In genomic region chr2:45236268-45236667, GRCh38 we compare ENCODE assay signal across 11 cellular contexts.
DNase-seq lines count a peak whose midpoint lies in the region; ATAC-seq and TF ChIP-seq lines count a peak whose summit lies in the region.
"Had no signal": no experiment of that assay in that cellular context is flagged by ENCODE, and none has a peak within 500 bp of the region (broad histone marks: within the 10 kb centered on the region; RNA-seq: fewer than 3 reads in every experiment).

No MANE protein-coding gene starts in this region.

- TF ChIP-seq CTCF in HEK293 (tag by site-specific recombination; IDR thresholded peaks at IDR 0.05) (no peak), PC-3 (conservative IDR thresholded peaks at IDR 0.05; ENCODE audit: low read depth, low read length) (no peak)

- H4K20me1 ChIP-seq in PC-3 (ENCODE audit: low read length) = no peaks in the 10 kb centered on the region

- intact Hi-C loops in PC-3 (cut with micrococcal nuclease) = loop anchor here (5.0 to 10.0 kb wide), 2 partner anchors 96 to 119 kb away; no protein-coding TSS in a partner anchor

- POLR2A ChIA-PET in HEK293 (lab: Yijun Ruan, JAX) = no interaction called here
- POLR2A ChIA-PET in PC-3 (lab: Charles Lee; ENCODE audit: unreplicated experiment) = no interaction called here

- no peak overlapping the region for H2AFZ ChIP-seq in PC-3 (ENCODE audit: low read length)

- H3K4me1 ChIP-seq in HEK293 (ENCODE audit: control insufficient read depth, insufficient read depth, low read length) (peaks cover 8% of the 10 kb centered on the region), PC-3 (ENCODE audit: insufficient read depth, low read length) (peaks cover 37% of the 10 kb centered on the region), skeletal muscle satellite cell (ENCODE audit: control insufficient read depth, insufficient read depth, low read length) (peaks cover 56% of the 10 kb centered on the region), HAP-1 (no peaks in the 10 kb centered on the region)
- H3K4me1 ChIP-seq: BE2C had no signal

- no peak overlapping the region for H3K27ac ChIP-seq in HEK293 (ENCODE audit: extremely low read depth, low read depth, low read length)
- H3K27ac ChIP-seq in PC-3 (ENCODE audit: low read length) = peak overlapping the region; percentile 95; the same call in 1 of the 2 replicates

- no TSS peak for BruUV-seq in PC-3 (replicated peaks; lab: Mats Ljungman, UMichigan)

- H3K9me3 ChIP-seq in HEK293 (ENCODE audit: control insufficient read depth, insufficient read depth, low read depth, low read length) = no peaks in the 10 kb centered on the region
- no peaks in the 10 kb centered on the region for H3K9me3 ChIP-seq in PC-3 (ENCODE audit: low read length)
- H3K9me3 ChIP-seq in skeletal muscle satellite cell (replicated peaks; ENCODE audit: low read length) = no peaks in the 10 kb centered on the region
- H3K9me3 ChIP-seq in HAP-1 = no peaks in the 10 kb centered on the region
- H3K9me3 ChIP-seq: A549, BE2C had no signal

- H3K9ac ChIP-seq in PC-3 (ENCODE audit: low read length) (no peak overlapping the region), skeletal muscle satellite cell (ENCODE audit: low read depth, low read length) (peak overlapping the region; percentile 89)

- H3K9me2 ChIP-seq in PC-3 (replicated peaks; ENCODE audit: low read length) = no peaks in the 10 kb centered on the region

- CTCF ChIA-PET in HEK293 (lab: Yijun Ruan, JAX) (no interaction called here), PC-3 (lab: Charles Lee) (no interaction called here)

- no peaks in the 10 kb centered on the region for H3K79me2 ChIP-seq in PC-3 (ENCODE audit: low read length)

- in situ Hi-C loops in HAP-1 (cut with MboI; ENCODE audit: low sequenced_read_pairs) = no loop called here

- no peak for ATAC-seq in PC-3
- ATAC-seq in stimulated activated naive CD8-positive, alpha-beta T cell treated with anti-CD3 and anti-CD28 coated beads, Interleukin-15, Interleukin-2, amounts not matched to agents 100 U/mL and 50 U/mL, for 24 hours = no peak
- ATAC-seq: A549 had no signal

- no peak overlapping the region for H3K4me3 ChIP-seq in HEK293 (ENCODE audit: low read depth, low read length)
- H3K4me3 ChIP-seq in PC-3 (ENCODE audit: low read length) = no peak overlapping the region
- no peak overlapping the region for H3K4me3 ChIP-seq in skeletal muscle satellite cell (ENCODE audit: low read length)
- H3K4me3 ChIP-seq in HAP-1 = no peak overlapping the region
- H3K4me3 ChIP-seq: A549 had no signal

- H3F3A ChIP-seq in PC-3 (ENCODE audit: low read length, unreplicated experiment) = no peaks in the 10 kb centered on the region

- H3K4me2 ChIP-seq in PC-3 (ENCODE audit: low read length) (no peak overlapping the region), skeletal muscle satellite cell (ENCODE audit: low read length) (no peak overlapping the region)
- H3K4me2 ChIP-seq: A549 had no signal

- H3K36me3 ChIP-seq in HEK293 (ENCODE audit: control insufficient read depth in 2 of 2, insufficient read depth in 1 of 2, low read length in 2 of 2) = no peaks in the 10 kb centered on the region
- no peaks in the 10 kb centered on the region for H3K36me3 ChIP-seq in PC-3 (ENCODE audit: low read depth, low read length)
- no peaks in the 10 kb centered on the region for H3K36me3 ChIP-seq in skeletal muscle satellite cell (ENCODE audit: insufficient read depth, low read length)
- no peaks in the 10 kb centered on the region for H3K36me3 ChIP-seq in HAP-1 (replicated peaks)
- H3K36me3 ChIP-seq: BE2C had no signal

- DNase-seq in PC-3 (no peak), myocyte (ENCODE audit: low read depth) (peak; percentile 37), anterior cingulate cortex (lab: John Stamatoyannopoulos, UW) (no peak), HAP-1 (ENCODE audit: low spot score in 2 of 2) (no peak)
- DNase-seq in stimulated activated naive CD8-positive, alpha-beta T cell treated with anti-CD3 and anti-CD28 coated beads, Interleukin-15, Interleukin-2, amounts not matched to agents 100 U/mL and 50 U/mL, for 24 hours = no peak
- DNase-seq: BE2C; CD4-positive, CD25-positive, alpha-beta regulatory T cell; GF-D8 had no signal

- H3K27me3 ChIP-seq in PC-3 (ENCODE audit: low read length) (no peaks in the 10 kb centered on the region), skeletal muscle satellite cell (ENCODE audit: control insufficient read depth, insufficient read depth, low read length) (no peaks in the 10 kb centered on the region), HAP-1 (ENCODE audit: low read depth) (peaks cover 5% of the 10 kb centered on the region; the same call in 1 of the 2 replicates)
- H3K27me3 ChIP-seq: BE2C had no signal

TF ChIP-seq in HEK293, 187 proteins besides CTCF, POLR2A, EP300 and RAD21:
- TF ChIP-seq TSHZ1 (tag by site-specific recombination; IDR thresholded peaks at IDR 0.05; ENCODE audit: borderline replicate concordance) (no peak), ZSCAN16 (tag by site-specific recombination; IDR thresholded peaks at IDR 0.05) (no peak), SCRT1 (tag by site-specific recombination; IDR thresholded peaks at IDR 0.05; ENCODE audit: borderline replicate concordance) (peak; percentile 36; the same call in 1 of the 2 replicates), SCRT2 (tag by site-specific recombination; IDR thresholded peaks at IDR 0.05) (peak; percentile 87), ZNF16 (tag by site-specific recombination; IDR thresholded peaks at IDR 0.05; ENCODE audit: low read depth) (no peak), KLF1 (tag by site-specific recombination; IDR thresholded peaks at IDR 0.05) (no peak)
